8 cellular contexts compared by ENCODE assay signal in genomic region chr6:13574571-13575376, GRCh38. TPM values are rescaled to one million over a fixed set of nuclear protein-coding genes. Genes with fewer than 3 reads are reported as not detected.
DNase-seq lines count a peak whose midpoint lies in the region; ATAC-seq, FAIRE-seq and TF ChIP-seq lines count a peak whose summit lies in the region.

Gene SIRT5, plus strand, starts transcription at chr6:13574601. Its CDS starts 9,510 bp downstream, at chr6:13584111.

- BruUV-seq in HepG2 (replicated peaks; lab: Mats Ljungman, UMichigan), result no TSS peak

- TF ChIP-seq POLR2A in HepG2 (IDR thresholded peaks at IDR 0.05; ENCODE audit: insufficient read depth in 1 of 2, low read depth in 2 of 2, low read length in 2 of 2), result peak; percentile 80 to 86

- H2AFZ ChIP-seq in HepG2 (ENCODE audit: low read length), result no peak within 1 kb of the TSS

- no peaks in the 10 kb centered on the region for H4K20me1 ChIP-seq in BLaER1 treated with 17β-estradiol and CSF1 and Interleukin-3, amounts not matched to agents 10 nM and 100 nM
- no peaks in the 10 kb centered on the region for H4K20me1 ChIP-seq in HepG2 (ENCODE audit: insufficient read depth, low read length)

- CTCF ChIA-PET in HepG2 (lab: Yijun Ruan, JAX; ENCODE audit: low intra/inter-chr PET ratio, low total read pairs), result interaction anchor here (2.0 kb wide), 1 partner anchor 30 kb away, joined by 7 read pairs; no protein-coding TSS in a partner anchor

- peak within 1 kb of the TSS; percentile 71 to 95 (median 88) for H3K4me3 ChIP-seq in BLaER1 treated with 17β-estradiol and CSF1 and Interleukin-3, amounts not matched to agents 10 nM and 100 nM
- H3K4me3 ChIP-seq in coronary artery, result peak within 1 kb of the TSS; percentile 79
- peak within 1 kb of the TSS; percentile 87 to 94 (median 88) for H3K4me3 ChIP-seq in HepG2 (replicated peaks in 1 of 3; ENCODE audit: insufficient read depth in 1 of 3, low read depth in 2 of 3, low read length in 3 of 3)

- ATAC-seq in HG03442 (IDR thresholded peaks at IDR 0.05; ENCODE audit: unreplicated experiment), result peak; percentile 53
- peak; percentile 89 for ATAC-seq in HepG2

- H3K9me3 ChIP-seq in BLaER1 treated with 17β-estradiol and CSF1 and Interleukin-3, amounts not matched to agents 10 nM and 100 nM (replicated peaks in 1 of 11), result peaks cover 0 to 7% (median 0%) of the 10 kb centered on the region in 11 experiments; a peak in 6 of 22 replicates
- no peaks in the 10 kb centered on the region for H3K9me3 ChIP-seq in HepG2 (ENCODE audit: low read length)

- no peak for TF ChIP-seq CTCF in coronary artery (IDR thresholded peaks at IDR 0.05)
- TF ChIP-seq CTCF in HepG2 (CRISPR knock-in tag; IDR thresholded peaks at IDR 0.05), result peak; percentile 81

- H3K4me2 ChIP-seq in BLaER1 treated with 17β-estradiol and CSF1 and Interleukin-3, amounts not matched to agents 10 nM and 100 nM, result peak within 1 kb of the TSS; percentile 78 to 97 (median 91)
- H3K4me2 ChIP-seq in HepG2 (ENCODE audit: low read depth, low read length), result peak within 1 kb of the TSS; percentile 100

- POLR2A ChIA-PET in HepG2 (lab: Yijun Ruan, JAX), result interaction anchor here (0.6 to 4.7 kb wide), 38 partner anchors 9 to 285 kb away, joined by 3 to 119 read pairs (median 4); partner anchors contain the start of genes GFOD1, MCUR1, NOL7 and RANBP9

- peak within 1 kb of the TSS; percentile 89 to 98 (median 95) for H3K9ac ChIP-seq in BLaER1 treated with 17β-estradiol and CSF1 and Interleukin-3, amounts not matched to agents 10 nM and 100 nM
- H3K9ac ChIP-seq in HepG2 (ENCODE audit: insufficient read depth, low read depth, low read length), result peak within 1 kb of the TSS; percentile 98

- FAIRE-seq in GM19239 (lab: Jason Lieb, UNC) (peak; percentile 64), HepG2 (lab: Jason Lieb, UNC) (no peak)

- in situ Hi-C loops in HepG2 (cut with HindIII; ENCODE audit: extremely low pct_ligation_motif_present, low pct_unique_long_range_greater_than_20kb), result loop anchor here (5.0 kb wide), 1 partner anchor 43 kb away; the partner anchor contains the start of gene NOL7

- H3K27ac ChIP-seq in BLaER1 treated with 17β-estradiol and CSF1 and Interleukin-3, amounts not matched to agents 10 nM and 100 nM, result peak within 1 kb of the TSS; percentile 77 to 99 (median 96)
- peak within 1 kb of the TSS; percentile 96 to 99 for H3K27ac ChIP-seq in coronary artery
- H3K27ac ChIP-seq in HepG2 (ENCODE audit: extremely low read length, insufficient read depth, low read length), result peak within 1 kb of the TSS; percentile 99

- WGBS in HepG2 (ENCODE audit: low lambda C conversion rate), result under 1% methylated on average over 31 of the region's 52 CpGs

- DNase-seq in GM19239 (ENCODE audit: insufficient read length, low spot score) (peak; percentile 40), NCI-H510A treated with DMSO at 0.1 percent for 48 hours (lab: John Stamatoyannopoulos, UW) (peak; percentile 89), coronary artery (ENCODE audit: low spot score) (peak; percentile 90), HepG2 (ENCODE audit: low spot score) (peak; percentile 94)
- DNase-seq in activated CD4-positive, alpha-beta T cell treated with anti-CD3 and anti-CD28 coated beads for 48 hours, result peak; percentile 89
- DNase-seq in stimulated activated CD4-positive, alpha-beta T cell treated with anti-CD3 and anti-CD28 coated beads, Interleukin-4, amount 100 ng/mL, for 1 hour, result peak; percentile 63

- intact Hi-C loops in HepG2 (cut with micrococcal nuclease; ENCODE audit: unreplicated experiment), result loop anchor here (1.0 to 5.0 kb wide), 5 partner anchors 31 to 238 kb away; partner anchors contain the start of genes MCUR1 and NOL7

- peak in 1 of 2 experiments; percentile 71; a peak in 2 of 4 replicates for TF ChIP-seq EP300 in HepG2 (IDR thresholded peaks at IDR 0.05; ENCODE audit: low read depth in 2 of 2, low read length in 2 of 2)
- TF ChIP-seq EP300 in HepG2 (CRISPR knock-in tag; IDR thresholded peaks at IDR 0.05; ENCODE audit: borderline replicate concordance), result peak; percentile 9; the same call in 1 of the 2 replicates

- H3K4me1 ChIP-seq in BLaER1 treated with 17β-estradiol and CSF1 and Interleukin-3, amounts not matched to agents 10 nM and 100 nM, result peaks cover 9 to 16% (median 14%) of the 10 kb centered on the region in 10 experiments
- peaks cover 34% of the 10 kb centered on the region for H3K4me1 ChIP-seq in HepG2 (ENCODE audit: insufficient read depth, low read length)

- peaks cover 25% of the 10 kb centered on the region for H3K79me2 ChIP-seq in HepG2 (ENCODE audit: insufficient read depth, low read length)

- H3K36me3 ChIP-seq in BLaER1 treated with 17β-estradiol and CSF1 and Interleukin-3, amounts not matched to agents 10 nM and 100 nM, result peaks cover 0 to 5% (median 0%) of the 10 kb centered on the region in 11 experiments; a peak in 1 of 22 replicates
- no peaks in the 10 kb centered on the region; a peak in 1 of 5 replicates for H3K36me3 ChIP-seq in HepG2 (replicated peaks in 1 of 2; ENCODE audit: control insufficient read depth in 1 of 2, insufficient read depth in 2 of 2, low read length in 2 of 2)

- peak; percentile 66; the same call in 1 of the 2 replicates for TF ChIP-seq RAD21 in HepG2 (CRISPR knock-in tag; IDR thresholded peaks at IDR 0.05)

- H3K27me3 ChIP-seq in BLaER1 treated with 17β-estradiol and CSF1 and Interleukin-3, amounts not matched to agents 10 nM and 100 nM, result no peaks in the 10 kb centered on the region
- H3K27me3 ChIP-seq in HepG2 (ENCODE audit: control insufficient read depth in 1 of 2, insufficient read depth in 2 of 2, low read length in 2 of 2), result no peaks in the 10 kb centered on the region

TF ChIP-seq in HepG2, 621 proteins besides CTCF, POLR2A, EP300 and RAD21 (continues in another document):
- TF ChIP-seq ZNF234 (CRISPR knock-in tag; conservative IDR thresholded peaks at IDR 0.05) (no peak; the same call in 1 of the 2 replicates), ZNF362 (CRISPR knock-in tag; IDR thresholded peaks at IDR 0.05; ENCODE audit: borderline replicate concordance) (peak; percentile 39; the same call in 1 of the 2 replicates), ZBTB46 (CRISPR knock-in tag; IDR thresholded peaks at IDR 0.05; ENCODE audit: borderline replicate concordance) (peak; percentile 5; the same call in 1 of the 2 replicates), TSC22D2 (CRISPR knock-in tag; IDR thresholded peaks at IDR 0.05; ENCODE audit: borderline replicate concordance) (peak; percentile 42; the same call in 1 of the 2 replicates), CBFB (CRISPR knock-in tag; IDR thresholded peaks at IDR 0.05) (peak; percentile 66), ZNF292 (CRISPR knock-in tag; IDR thresholded peaks at IDR 0.05; ENCODE audit: borderline replicate concordance, low read depth) (peak; percentile 80; the same call in 1 of the 2 replicates), ARID2 (CRISPR knock-in tag; IDR thresholded peaks at IDR 0.05; ENCODE audit: borderline replicate concordance) (peak; percentile 89; the same call in 1 of the 2 replicates), KMT2A (CRISPR knock-in tag; IDR thresholded peaks at IDR 0.05) (peak; percentile 77; the same call in 1 of the 2 replicates)

RNA-seq across cellular contexts. Expression of gene SIRT5, which starts in this region (rescaled TPM):
- total RNA-seq in HepG2 (2016; rRNA removed; fragmentation: Illumina TruSeq; extraction: Trizol), result 16.6 and 21.8 TPM in 2 replicates
- 21.9 and 28.4 TPM in 2 replicates for total RNA-seq in HepG2 (2016; cell fraction: cytosol; rRNA removed; fragmentation: Illumina TruSeq; extraction: Trizol; ENCODE audit: low read depth)
- 17.2 TPM in 2 replicates for total RNA-seq in HepG2 (2016; cell fraction: insoluble cytoplasmic fraction; rRNA removed; fragmentation: Illumina TruSeq; extraction: Trizol)
- total RNA-seq in HepG2 (2016; cell fraction: membrane; rRNA removed; fragmentation: Illumina TruSeq; extraction: Trizol), result 17.8 and 18.2 TPM in 2 replicates
- 13.1 and 16.9 TPM in 2 replicates for total RNA-seq in HepG2 (2016; cell fraction: nucleus; rRNA removed; fragmentation: Illumina TruSeq; extraction: Trizol)
- polyA plus RNA-seq in HepG2 (2011; rRNA removed), result 13.4 and 14.1 TPM in 2 replicates
- polyA plus RNA-seq in HepG2 (2011; cell fraction: cytosol; rRNA removed), result 8.8 and 9.0 TPM in 2 replicates
- polyA plus RNA-seq in HepG2 (2011; cell fraction: nucleus; rRNA removed), result 20.2 and 21.9 TPM in 2 replicates
- 10.3 and 16.7 TPM in 2 replicates for polyA plus RNA-seq in HepG2 (2012)
- polyA plus RNA-seq in HepG2 (2016; cell fraction: cytosol; fragmentation: Illumina TruSeq; extraction: Trizol; ENCODE audit: low read depth), result 4.9 and 5.9 TPM in 2 replicates
- polyA plus RNA-seq in HepG2 (2016; cell fraction: insoluble cytoplasmic fraction; fragmentation: Illumina TruSeq; extraction: Trizol; ENCODE audit: low read depth), result 19.7 and 19.8 TPM in 2 replicates
- 8.4 and 10.3 TPM in 2 replicates for polyA plus RNA-seq in HepG2 (2016; cell fraction: membrane; fragmentation: Illumina TruSeq; extraction: Trizol; ENCODE audit: low read depth)
- 27.2 and 27.6 TPM in 2 replicates for polyA plus RNA-seq in HepG2 (2016; cell fraction: nucleus; fragmentation: Illumina TruSeq; extraction: Trizol; ENCODE audit: insufficient read depth, low read depth)
- polyA minus RNA-seq in HepG2 (2011; rRNA and poly(A)+ RNA removed; ENCODE audit: low replicate concordance), result 5.4 and 6.8 TPM in 2 replicates
- polyA minus RNA-seq in HepG2 (2011; cell fraction: cytosol; rRNA and poly(A)+ RNA removed), result 6.1 and 6.7 TPM in 2 replicates
- polyA minus RNA-seq in HepG2 (2011; cell fraction: nucleus; rRNA and poly(A)+ RNA removed), result 16.8 and 17.6 TPM in 2 replicates

Comparison
In these comparisons a context has a peak if more than half of its experiments do, and no peak if none do; other contexts are left out.
1. Peak in every context shown above with its lines: DNase-seq, ATAC-seq, H3K4me3 ChIP-seq and H3K27ac ChIP-seq.
2. DNase-seq: peak in every context shown above with its lines; median percentile 94 in HepG2; 90 in coronary artery; 89 in NCI-H510A treated with DMSO at 0.1 percent for 48 hours; 89 in activated CD4-positive, alpha-beta T cell treated with anti-CD3 and anti-CD28 coated beads for 48 hours; 63 in stimulated activated CD4-positive, alpha-beta T cell treated with anti-CD3 and anti-CD28 coated beads, Interleukin-4, amount 100 ng/mL, for 1 hour; 40 in GM19239.